ENCODE assay signal across 17 cellular contexts in the genomic region with DNA sequence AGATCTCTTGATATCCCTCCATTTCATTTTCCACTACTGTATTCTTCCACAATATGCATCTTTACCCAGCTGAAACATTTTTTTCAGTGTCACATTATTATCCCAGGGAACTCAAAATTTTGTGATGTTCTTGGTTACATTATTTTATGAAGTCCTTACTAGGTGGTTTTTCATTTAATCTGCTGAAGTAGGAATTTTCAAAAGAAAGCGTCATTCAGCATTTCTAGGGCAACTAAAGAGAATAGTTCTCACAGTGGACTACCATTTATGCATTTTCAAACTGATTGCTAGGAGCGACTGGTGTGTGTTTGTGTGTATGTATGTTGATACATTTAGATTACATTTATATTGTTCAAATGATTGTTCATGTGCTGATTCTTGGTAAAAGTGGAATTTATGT. TPM values are rescaled to one million over a fixed set of nuclear protein-coding genes. Genes with fewer than 3 reads are reported as not detected.
DNase-seq lines count a peak whose midpoint lies in the region; ATAC-seq and TF ChIP-seq lines count a peak whose summit lies in the region.
"Had no signal": no experiment of that assay in that cellular context is flagged by ENCODE, and none has a peak within 500 bp of the region (broad histone marks: within the 10 kb centered on the region; RNA-seq: fewer than 3 reads in every experiment).

No MANE protein-coding gene starts in this region.

- CTCF ChIA-PET in activated CD8-positive, alpha-beta T cell treated with anti-CD3 and anti-CD28 coated beads for 36 hours (lab: Charles Lee), result interaction anchor here (1.3 kb wide), 1 partner anchor 19 kb away, joined by 3 read pairs; no protein-coding TSS in a partner anchor
- CTCF ChIA-PET in activated CD8-positive, alpha-beta T cell treated with anti-CD3 and anti-CD28 coated beads, Interleukin-2, amount 10 ng/mL, durations not matched to agents 7 days and 5 days (lab: Charles Lee), result no interaction called here

- no peaks in the 10 kb centered on the region for H3K27me3 ChIP-seq in colonic mucosa
- H3K27me3 ChIP-seq: esophagus squamous epithelium, heart left ventricle had no signal

- H3K36me3 Mint-ChIP-seq in activated CD8-positive, alpha-beta T cell treated with anti-CD3 and anti-CD28 coated beads for 36 hours (ENCODE audit: low read depth), result peaks cover 8% of the 10 kb centered on the region
- H3K36me3 Mint-ChIP-seq in activated CD8-positive, alpha-beta T cell treated with anti-CD3 and anti-CD28 coated beads, Interleukin-2, amount 10 ng/mL, durations not matched to agents 7 days and 5 days (ENCODE audit: low read depth), result peaks cover 10% of the 10 kb centered on the region
- H3K36me3 Mint-ChIP-seq in HFFc6 (ENCODE audit: low read depth), result no peaks in the 10 kb centered on the region; the same call in 1 of the 2 replicates
- H3K36me3 Mint-ChIP-seq in activated naive CD8-positive, alpha-beta T cell treated with anti-CD3 and anti-CD28 coated beads for 36 hours, result peaks cover 18% of the 10 kb centered on the region
- no peaks in the 10 kb centered on the region for H3K36me3 Mint-ChIP-seq in nephron (ENCODE audit: low read depth)

- no peak for TF ChIP-seq CTCF in activated CD8-positive, alpha-beta T cell treated with anti-CD3 and anti-CD28 coated beads for 36 hours (IDR thresholded peaks at IDR 0.05)
- TF ChIP-seq CTCF in HFFc6 (IDR thresholded peaks at IDR 0.05), result no peak
- no peak for TF ChIP-seq CTCF in nephron (IDR thresholded peaks at IDR 0.05; ENCODE audit: unreplicated experiment in 3 of 3)
- no peak for TF ChIP-seq CTCF in coronary artery (IDR thresholded peaks at IDR 0.05)
- no peak for TF ChIP-seq CTCF in colonic mucosa (IDR thresholded peaks at IDR 0.05)

- no peak overlapping the region for H3K27ac ChIP-seq in coronary artery
- H3K27ac ChIP-seq in colonic mucosa, result no peak overlapping the region
- H3K27ac ChIP-seq: heart left ventricle, RWPE1 had no signal

- POLR2A ChIA-PET in activated CD8-positive, alpha-beta T cell treated with anti-CD3 and anti-CD28 coated beads for 36 hours (lab: Charles Lee), result no interaction called here
- POLR2A ChIA-PET in activated CD8-positive, alpha-beta T cell treated with anti-CD3 and anti-CD28 coated beads, Interleukin-2, amount 10 ng/mL, durations not matched to agents 7 days and 5 days (lab: Charles Lee), result interaction anchor here (0.6 kb wide), 1 partner anchor 19 kb away, joined by 3 read pairs; no protein-coding TSS in a partner anchor

- no peak for ATAC-seq in activated CD8-positive, alpha-beta T cell treated with anti-CD3 and anti-CD28 coated beads for 36 hours
- ATAC-seq in activated CD8-positive, alpha-beta T cell treated with anti-CD3 and anti-CD28 coated beads, Interleukin-2, amount 10 ng/mL, durations not matched to agents 7 days and 5 days, result no peak
- ATAC-seq: activated CD4-positive, CD25-positive, alpha-beta regulatory T cell treated with anti-CD3 and anti-CD28 coated beads, Interleukin-2, amount 50 U/mL, for 24 hours; activated T-helper 17 cell treated with anti-CD3 and anti-CD28 coated beads, Interleukin-2, amount 50 U/mL, for 72 hours; heart left ventricle; T-cell had no signal

- no peaks in the 10 kb centered on the region for H3K9me3 Mint-ChIP-seq in activated CD8-positive, alpha-beta T cell treated with anti-CD3 and anti-CD28 coated beads for 36 hours
- no peaks in the 10 kb centered on the region for H3K9me3 Mint-ChIP-seq in activated CD8-positive, alpha-beta T cell treated with anti-CD3 and anti-CD28 coated beads, Interleukin-2, amount 10 ng/mL, durations not matched to agents 7 days and 5 days (ENCODE audit: insufficient read depth)
- H3K9me3 Mint-ChIP-seq in HFFc6 (no peaks in the 10 kb centered on the region), nephron (no peaks in the 10 kb centered on the region)
- no peaks in the 10 kb centered on the region for H3K9me3 Mint-ChIP-seq in activated naive CD8-positive, alpha-beta T cell treated with anti-CD3 and anti-CD28 coated beads for 36 hours
- H3K9me3 Mint-ChIP-seq: activated T-helper 17 cell treated with anti-CD3 and anti-CD28 coated beads, Interleukin-2, amount 50 U/mL, for 72 hours; T-cell had no signal

- H3K9ac ChIP-seq in colonic mucosa (ENCODE audit: low read depth in 2 of 2, low read length in 2 of 2), result no peak overlapping the region

- no peaks in the 10 kb centered on the region for H3K27me3 Mint-ChIP-seq in activated CD8-positive, alpha-beta T cell treated with anti-CD3 and anti-CD28 coated beads for 36 hours
- no peaks in the 10 kb centered on the region for H3K27me3 Mint-ChIP-seq in activated CD8-positive, alpha-beta T cell treated with anti-CD3 and anti-CD28 coated beads, Interleukin-2, amount 10 ng/mL, durations not matched to agents 7 days and 5 days (ENCODE audit: low read depth)
- H3K27me3 Mint-ChIP-seq in HFFc6 (ENCODE audit: insufficient read depth) (no peaks in the 10 kb centered on the region), nephron (ENCODE audit: low read depth) (no peaks in the 10 kb centered on the region)
- no peaks in the 10 kb centered on the region for H3K27me3 Mint-ChIP-seq in activated naive CD8-positive, alpha-beta T cell treated with anti-CD3 and anti-CD28 coated beads for 36 hours
- H3K27me3 Mint-ChIP-seq: activated T-helper 17 cell treated with anti-CD3 and anti-CD28 coated beads, Interleukin-2, amount 50 U/mL, for 72 hours; T-cell had no signal

- H3K4me3 ChIP-seq in coronary artery, result no peak overlapping the region
- no peak overlapping the region for H3K4me3 ChIP-seq in colonic mucosa
- H3K4me3 ChIP-seq: esophagus squamous epithelium, heart left ventricle had no signal

- no peaks in the 10 kb centered on the region for H3K36me3 ChIP-seq in colonic mucosa
- H3K36me3 ChIP-seq: esophagus squamous epithelium had no signal

- peaks cover 29% of the 10 kb centered on the region for H3K4me1 Mint-ChIP-seq in activated CD8-positive, alpha-beta T cell treated with anti-CD3 and anti-CD28 coated beads for 36 hours (ENCODE audit: low read depth)
- peaks cover 34% of the 10 kb centered on the region for H3K4me1 Mint-ChIP-seq in activated CD8-positive, alpha-beta T cell treated with anti-CD3 and anti-CD28 coated beads, Interleukin-2, amount 10 ng/mL, durations not matched to agents 7 days and 5 days (ENCODE audit: low read depth)
- H3K4me1 Mint-ChIP-seq in HFFc6 (ENCODE audit: low read depth), result peaks cover 9% of the 10 kb centered on the region
- H3K4me1 Mint-ChIP-seq in activated naive CD8-positive, alpha-beta T cell treated with anti-CD3 and anti-CD28 coated beads for 36 hours, result peaks cover 39% of the 10 kb centered on the region
- peaks cover 31% of the 10 kb centered on the region for H3K4me1 Mint-ChIP-seq in nephron

- H3K4me3 Mint-ChIP-seq in activated CD8-positive, alpha-beta T cell treated with anti-CD3 and anti-CD28 coated beads for 36 hours, result no peak overlapping the region
- no peak overlapping the region for H3K4me3 Mint-ChIP-seq in activated CD8-positive, alpha-beta T cell treated with anti-CD3 and anti-CD28 coated beads, Interleukin-2, amount 10 ng/mL, durations not matched to agents 7 days and 5 days
- H3K4me3 Mint-ChIP-seq in HFFc6 (no peak overlapping the region), nephron (peak overlapping the region in 2 of 3 experiments; percentile 56 to 78)
- no peak overlapping the region for H3K4me3 Mint-ChIP-seq in activated naive CD8-positive, alpha-beta T cell treated with anti-CD3 and anti-CD28 coated beads for 36 hours
- H3K4me3 Mint-ChIP-seq: activated T-helper 17 cell treated with anti-CD3 and anti-CD28 coated beads, Interleukin-2, amount 50 U/mL, for 72 hours had no signal

- no peaks in the 10 kb centered on the region for H3K9me3 ChIP-seq in colonic mucosa
- H3K9me3 ChIP-seq: esophagus squamous epithelium, heart left ventricle had no signal

- intact Hi-C loops in activated CD8-positive, alpha-beta T cell treated with anti-CD3 and anti-CD28 coated beads for 36 hours (cut with micrococcal nuclease), result no loop called here
- intact Hi-C loops in colonic mucosa (cut with DNase I), result no loop called here

- peak overlapping the region; percentile 76 for H3K27ac Mint-ChIP-seq in activated CD8-positive, alpha-beta T cell treated with anti-CD3 and anti-CD28 coated beads for 36 hours
- H3K27ac Mint-ChIP-seq in activated CD8-positive, alpha-beta T cell treated with anti-CD3 and anti-CD28 coated beads, Interleukin-2, amount 10 ng/mL, durations not matched to agents 7 days and 5 days, result no peak overlapping the region
- peak overlapping the region; percentile 10; the same call in 1 of the 2 replicates for H3K27ac Mint-ChIP-seq in HFFc6
- peak overlapping the region; percentile 76 for H3K27ac Mint-ChIP-seq in activated naive CD8-positive, alpha-beta T cell treated with anti-CD3 and anti-CD28 coated beads for 36 hours
- H3K27ac Mint-ChIP-seq in nephron, result peak overlapping the region in 1 of 3 experiments; percentile 12
- H3K27ac Mint-ChIP-seq: activated T-helper 17 cell treated with anti-CD3 and anti-CD28 coated beads, Interleukin-2, amount 50 U/mL, for 72 hours had no signal

- DNase-seq in activated CD8-positive, alpha-beta T cell treated with anti-CD3 and anti-CD28 coated beads for 36 hours, result no peak
- DNase-seq in activated CD8-positive, alpha-beta T cell treated with anti-CD3 and anti-CD28 coated beads, Interleukin-2, amount 10 ng/mL, durations not matched to agents 7 days and 5 days, result no peak
- DNase-seq in HFFc6, result no peak
- DNase-seq in activated naive CD8-positive, alpha-beta T cell treated with anti-CD3 and anti-CD28 coated beads for 36 hours, result no peak
- DNase-seq in coronary artery (ENCODE audit: low spot score), result no peak
- no peak for DNase-seq in colonic mucosa
- DNase-seq in HPDE6-E6E7 (ENCODE audit: extremely low spot score), result no peak
- DNase-seq: esophagus squamous epithelium, heart left ventricle, midbrain, NCI-H2081, NCI-H748 treated with DMSO at 0.1 percent for 48 hours, T-cell had no signal

- H3K4me1 ChIP-seq in colonic mucosa, result no peaks in the 10 kb centered on the region

RNA-seq across cellular contexts. Expression of a gene that starts 2.4 kb away (rescaled TPM):
- 10 to 100 TPM; 39.7 to 39.9 TPM for total RNA-seq in activated CD8-positive, alpha-beta T cell treated with anti-CD3 and anti-CD28 coated beads for 36 hours
- 10 to 100 TPM; 50.2 to 56.4 TPM for total RNA-seq in activated CD8-positive, alpha-beta T cell treated with anti-CD3 and anti-CD28 coated beads, Interleukin-2, amount 10 ng/mL, durations not matched to agents 7 days and 5 days
- total RNA-seq in HFFc6 (2021; fragmentation: NEBNext Ultra II Directional; extraction: Animal tissue kit (Norgen Biotek cat#: 25700)), result 100 to 1,000 TPM; 154 to 232 (median 192) TPM
- 10 to 100 TPM; 38.8 to 40.4 TPM for total RNA-seq in activated naive CD8-positive, alpha-beta T cell treated with anti-CD3 and anti-CD28 coated beads for 36 hours
- 100 to 1,000 TPM in 1 of 2 donors, 10 to 100 TPM in 1; 69.5 to 112 TPM for total RNA-seq in colonic mucosa

RNA-seq across cellular contexts. Expression of a gene that starts 43.4 kb away (rescaled TPM):
- 100 to 1,000 TPM; 481 to 485 TPM for total RNA-seq in activated CD8-positive, alpha-beta T cell treated with anti-CD3 and anti-CD28 coated beads for 36 hours
- total RNA-seq in activated CD8-positive, alpha-beta T cell treated with anti-CD3 and anti-CD28 coated beads, Interleukin-2, amount 10 ng/mL, durations not matched to agents 7 days and 5 days, result 100 to 1,000 TPM; 430 to 441 TPM
- 100 to 1,000 TPM; 473 to 536 (median 489) TPM for total RNA-seq in HFFc6 (2021; fragmentation: NEBNext Ultra II Directional; extraction: Animal tissue kit (Norgen Biotek cat#: 25700))
- 100 to 1,000 TPM; 489 to 495 TPM for total RNA-seq in activated naive CD8-positive, alpha-beta T cell treated with anti-CD3 and anti-CD28 coated beads for 36 hours
- 100 to 1,000 TPM; 795 to 814 TPM for total RNA-seq in colonic mucosa

Comparison
In these comparisons a context has a peak if more than half of its experiments do, and no peak if none do; other contexts are left out.
1. H3K4me3 Mint-ChIP-seq: peak in nephron (2 of 3); none in activated CD8-positive, alpha-beta T cell treated with anti-CD3 and anti-CD28 coated beads for 36 hours (single experiment), activated CD8-positive, alpha-beta T cell treated with anti-CD3 and anti-CD28 coated beads, Interleukin-2, amount 10 ng/mL, durations not matched to agents 7 days and 5 days (single experiment), HFFc6 (single experiment) and activated naive CD8-positive, alpha-beta T cell treated with anti-CD3 and anti-CD28 coated beads for 36 hours (single experiment).